ENCODE assay signal across 1 cellular context in genomic region chr14:72599579-72600470, GRCh38.
TF ChIP-seq lines count a peak whose summit lies in the region.

No MANE protein-coding gene starts in this region.

TF ChIP-seq in GM12878, 131 proteins besides CTCF, POLR2A, EP300 and RAD21 (continued from another document):
- TF ChIP-seq CUX1 (IDR thresholded peaks at IDR 0.05; ENCODE audit: insufficient replicate concordance, low read depth, low read length) (no peak), DPF2 (IDR thresholded peaks at IDR 0.05) (0 out of 2 replicates have a peak, but pooled peaks have one; percentile 20), ZSCAN29 (IDR thresholded peaks at IDR 0.05) (no peak), NBN (IDR thresholded peaks at IDR 0.05) (no peak), ZBED1 (IDR thresholded peaks at IDR 0.05; ENCODE audit: borderline replicate concordance) (no peak), NFXL1 (IDR thresholded peaks at IDR 0.05; ENCODE audit: borderline replicate concordance) (no peak), RFX5 (IDR thresholded peaks at IDR 0.05; ENCODE audit: low read depth, low read length) (no peak), SUZ12 (IDR thresholded peaks at IDR 0.05; ENCODE audit: unreplicated experiment) (no peak), PKNOX1 (IDR thresholded peaks at IDR 0.05) (no peak), SPI1 (IDR thresholded peaks at IDR 0.05; ENCODE audit: borderline replicate concordance, insufficient read depth, low read depth, low read length) (peak; percentile 16; the same call in 1 of the 2 replicates), IKZF2 (IDR thresholded peaks at IDR 0.05) (peak in 1 of 2 experiments; percentile 20; a peak in 1 of 4 replicates), CBX5 (IDR thresholded peaks at IDR 0.05; ENCODE audit: low read depth) (no peak), MYB (IDR thresholded peaks at IDR 0.05; ENCODE audit: borderline replicate concordance, low read depth, low read length) (no peak), MAX (IDR thresholded peaks at IDR 0.05; ENCODE audit: low read depth, low read length) (no peak), ZZZ3 (IDR thresholded peaks at IDR 0.05; ENCODE audit: control insufficient read depth, insufficient read length, low read depth) (no peak), ATF2 (IDR thresholded peaks at IDR 0.05; ENCODE audit: low read length) (no peak), REST (IDR thresholded peaks at IDR 0.05; ENCODE audit: low read depth, low read length) (no peak), RCOR1 (conservative IDR thresholded peaks at IDR 0.05; ENCODE audit: low read depth, low read length) (no peak), FOXM1 (IDR thresholded peaks at IDR 0.05; ENCODE audit: low read depth, low read length) (no peak), BCL3 (IDR thresholded peaks at IDR 0.05; ENCODE audit: borderline replicate concordance, insufficient read depth, low read depth, low read length, poor library complexity, severe bottlenecking) (no peak), IRF5 (IDR thresholded peaks at IDR 0.05; ENCODE audit: borderline replicate concordance) (no peak), YY1 (IDR thresholded peaks at IDR 0.05; ENCODE audit: low read depth, low read length) (no peak), CHD4 (IDR thresholded peaks at IDR 0.05) (no peak), SIN3A (IDR thresholded peaks at IDR 0.05; ENCODE audit: low read depth, low read length) (no peak), IKZF1 (conservative IDR thresholded peaks at IDR 0.05) (peak; percentile 60), SMAD1 (IDR thresholded peaks at IDR 0.05; ENCODE audit: low read depth, partially characterized antibody) (no peak), TARDBP (IDR thresholded peaks at IDR 0.05; ENCODE audit: borderline replicate concordance) (no peak), GATAD2B (conservative IDR thresholded peaks at IDR 0.05; ENCODE audit: low read depth) (no peak), ZNF24 (IDR thresholded peaks at IDR 0.05) (no peak)
